ENCODE assay signal across 8 cellular contexts in genomic region chr9:120619751-120620655, GRCh38. TPM values are rescaled to one million over a fixed set of nuclear protein-coding genes. Genes with fewer than 3 reads are reported as not detected.
DNase-seq lines count a peak whose midpoint lies in the region; ATAC-seq and TF ChIP-seq lines count a peak whose summit lies in the region.

No MANE protein-coding gene starts in this region.

- H3K9me3 Mint-ChIP-seq in activated naive CD8-positive, alpha-beta T cell treated with anti-CD3 and anti-CD28 coated beads, Interleukin-2, amount 10 ng/mL, durations not matched to agents 7 days and 5 days: no peaks in the 10 kb centered on the region

- peak overlapping the region in 1 of 2 donors; percentile 8 for H3K27ac ChIP-seq in prostate gland
- no peak overlapping the region for H3K27ac ChIP-seq in vagina

- POLR2A ChIA-PET in activated naive CD8-positive, alpha-beta T cell treated with anti-CD3 and anti-CD28 coated beads, Interleukin-2, amount 10 ng/mL, durations not matched to agents 7 days and 5 days (lab: Charles Lee): no interaction called here

- peaks cover 8% of the 10 kb centered on the region for H3K4me1 Mint-ChIP-seq in activated naive CD8-positive, alpha-beta T cell treated with anti-CD3 and anti-CD28 coated beads, Interleukin-2, amount 10 ng/mL, durations not matched to agents 7 days and 5 days

- TF ChIP-seq POLR2A in prostate gland (IDR thresholded peaks at IDR 0.05) (no peak), vagina (IDR thresholded peaks at IDR 0.05) (no peak)

- no peak overlapping the region for H3K4me3 Mint-ChIP-seq in activated naive CD8-positive, alpha-beta T cell treated with anti-CD3 and anti-CD28 coated beads, Interleukin-2, amount 10 ng/mL, durations not matched to agents 7 days and 5 days

- intact Hi-C loops in head of caudate nucleus (cut with DNase I) (loop anchor here (5.0 kb wide), 1 partner anchor 92 kb away; the partner anchor contains the start of gene MEGF9), prostate gland (cut with DNase I) (no loop called here), vagina (cut with DNase I) (no loop called here)

- H3K27ac Mint-ChIP-seq in activated naive CD8-positive, alpha-beta T cell treated with anti-CD3 and anti-CD28 coated beads, Interleukin-2, amount 10 ng/mL, durations not matched to agents 7 days and 5 days: no peak overlapping the region

- H3K36me3 Mint-ChIP-seq in activated naive CD8-positive, alpha-beta T cell treated with anti-CD3 and anti-CD28 coated beads, Interleukin-2, amount 10 ng/mL, durations not matched to agents 7 days and 5 days: peaks cover 2% of the 10 kb centered on the region

- H3K27me3 Mint-ChIP-seq in activated naive CD8-positive, alpha-beta T cell treated with anti-CD3 and anti-CD28 coated beads, Interleukin-2, amount 10 ng/mL, durations not matched to agents 7 days and 5 days: no peaks in the 10 kb centered on the region

- no peaks in the 10 kb centered on the region for H3K4me1 ChIP-seq in prostate gland (replicated peaks)
- peaks cover 3% of the 10 kb centered on the region for H3K4me1 ChIP-seq in vagina

- ATAC-seq in activated naive CD8-positive, alpha-beta T cell treated with anti-CD3 and anti-CD28 coated beads, Interleukin-2, amount 10 ng/mL, durations not matched to agents 7 days and 5 days (ENCODE audit: low read depth): peak; percentile 87

- H3K9me3 ChIP-seq in prostate gland: no peaks in the 10 kb centered on the region
- no peaks in the 10 kb centered on the region for H3K9me3 ChIP-seq in vagina

- H3K4me3 ChIP-seq in AG10803 (ENCODE audit: low read length): no peak overlapping the region
- no peak overlapping the region for H3K4me3 ChIP-seq in prostate gland
- no peak overlapping the region for H3K4me3 ChIP-seq in vagina

- no peaks in the 10 kb centered on the region for H3K36me3 ChIP-seq in prostate gland
- H3K36me3 ChIP-seq in vagina: no peaks in the 10 kb centered on the region

- TF ChIP-seq CTCF in AG10803 (conservative IDR thresholded peaks at IDR 0.05; ENCODE audit: low read length): peak; percentile 89
- peak; percentile 72 to 87 (median 84) for TF ChIP-seq CTCF in prostate gland (IDR thresholded peaks at IDR 0.05)
- TF ChIP-seq CTCF in vagina (IDR thresholded peaks at IDR 0.05): peak; percentile 22 to 75 (median 64)

- WGBS in prostate gland: 46% methylated on average over 8 of the region's 8 CpGs

- H3K27me3 ChIP-seq in prostate gland (replicated peaks; ENCODE audit: insufficient read depth) (no peaks in the 10 kb centered on the region), vagina (no peaks in the 10 kb centered on the region)

- DNase-seq in AG10803 (ENCODE audit: low read depth): peak; percentile 67
- peak; percentile 27 for DNase-seq in GM19238 (ENCODE audit: insufficient read length, low spot score)
- peak; percentile 58 for DNase-seq in MV-4-11 (lab: John Stamatoyannopoulos, UW)
- peak; percentile 65 for DNase-seq in SKM-1 (lab: John Stamatoyannopoulos, UW; ENCODE audit: unreplicated experiment)
- DNase-seq in activated naive CD8-positive, alpha-beta T cell treated with anti-CD3 and anti-CD28 coated beads, Interleukin-2, amount 10 ng/mL, durations not matched to agents 7 days and 5 days: no peak
- DNase-seq in head of caudate nucleus: peak in 39 of 42 donors; percentile 36 to 91 (median 75)
- DNase-seq in prostate gland (ENCODE audit: low spot score): peak; percentile 71
- DNase-seq in vagina (ENCODE audit: extremely low spot score in 2 of 2): no peak

RNA-seq across cellular contexts. Expression of gene CDK5RAP2, which starts 40.0 kb away (rescaled TPM):
- 100 to 1,000 TPM; 113 TPM for total RNA-seq in activated naive CD8-positive, alpha-beta T cell treated with anti-CD3 and anti-CD28 coated beads, Interleukin-2, amount 10 ng/mL, durations not matched to agents 7 days and 5 days
- total RNA-seq in prostate gland: 10 to 100 TPM; 48.6 to 54.1 TPM
- 54.5 TPM for total RNA-seq in vagina

Comparison
In these comparisons a context has a peak if more than half of its experiments do, and no peak if none do; other contexts are left out.
1. DNase-seq: peak in AG10803 (single experiment), GM19238 (single experiment), MV-4-11 (single experiment), SKM-1 (single experiment), head of caudate nucleus (39 of 42) and prostate gland (single experiment); none in activated naive CD8-positive, alpha-beta T cell treated with anti-CD3 and anti-CD28 coated beads, Interleukin-2, amount 10 ng/mL, durations not matched to agents 7 days and 5 days (single experiment) and vagina (0 of 2).
2. Peak in every context shown above with its lines, with median percentiles within 50 percentile points of each other: CTCF ChIP-seq.